Comparison of ENCODE assay signal across 1 cellular context in the genomic region with DNA sequence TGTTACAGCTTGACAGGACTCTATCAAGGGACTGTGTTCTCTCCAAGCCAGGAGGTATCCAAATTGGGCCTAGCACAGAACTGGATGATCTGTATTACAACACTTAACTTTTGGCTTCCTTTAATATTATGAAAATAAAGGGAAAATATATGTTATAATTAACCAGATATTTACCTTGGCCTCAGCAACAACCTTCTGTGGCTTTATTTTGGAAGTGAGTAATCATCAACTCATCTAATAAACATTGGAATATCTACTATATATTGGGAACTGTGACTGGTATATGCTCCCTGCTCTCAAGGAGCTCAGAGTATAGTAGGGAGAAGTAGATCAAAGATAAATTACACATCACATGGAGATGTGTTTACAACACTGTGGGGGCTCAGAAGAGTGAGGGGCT.
TF ChIP-seq lines count a peak whose summit lies in the region.

No MANE protein-coding gene starts in this region.

TF ChIP-seq in IMR-90, 13 proteins besides CTCF, POLR2A, EP300 and RAD21 (continued from another document):
- TF ChIP-seq, protein P1, sequence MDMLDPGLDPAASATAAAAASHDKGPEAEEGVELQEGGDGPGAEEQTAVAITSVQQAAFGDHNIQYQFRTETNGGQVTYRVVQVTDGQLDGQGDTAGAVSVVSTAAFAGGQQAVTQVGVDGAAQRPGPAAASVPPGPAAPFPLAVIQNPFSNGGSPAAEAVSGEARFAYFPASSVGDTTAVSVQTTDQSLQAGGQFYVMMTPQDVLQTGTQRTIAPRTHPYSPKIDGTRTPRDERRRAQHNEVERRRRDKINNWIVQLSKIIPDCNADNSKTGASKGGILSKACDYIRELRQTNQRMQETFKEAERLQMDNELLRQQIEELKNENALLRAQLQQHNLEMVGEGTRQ (IDR thresholded peaks at IDR 0.05; ENCODE audit: low read depth, low read length), result no peak
- TF ChIP-seq BHLHE40 (IDR thresholded peaks at IDR 0.05; ENCODE audit: low read depth, low read length) (no peak), FOS (IDR thresholded peaks at IDR 0.05; ENCODE audit: low read depth, low read length) (no peak), MAZ (IDR thresholded peaks at IDR 0.05; ENCODE audit: borderline replicate concordance, low read depth, low read length) (no peak), SMC3 (IDR thresholded peaks at IDR 0.05; ENCODE audit: low read depth, low read length) (no peak), MAFK (IDR thresholded peaks at IDR 0.05; ENCODE audit: low read depth, low read length) (no peak), NFE2L2 (IDR thresholded peaks at IDR 0.05; ENCODE audit: low read depth, low read length) (no peak), RCOR1 (IDR thresholded peaks at IDR 0.05; ENCODE audit: insufficient replicate concordance, low read length) (no peak), MXI1 (IDR thresholded peaks at IDR 0.05; ENCODE audit: borderline replicate concordance, low read depth, low read length) (no peak), RFX5 (IDR thresholded peaks at IDR 0.05; ENCODE audit: low read depth, low read length) (no peak)
- TF ChIP-seq, protein P2, sequence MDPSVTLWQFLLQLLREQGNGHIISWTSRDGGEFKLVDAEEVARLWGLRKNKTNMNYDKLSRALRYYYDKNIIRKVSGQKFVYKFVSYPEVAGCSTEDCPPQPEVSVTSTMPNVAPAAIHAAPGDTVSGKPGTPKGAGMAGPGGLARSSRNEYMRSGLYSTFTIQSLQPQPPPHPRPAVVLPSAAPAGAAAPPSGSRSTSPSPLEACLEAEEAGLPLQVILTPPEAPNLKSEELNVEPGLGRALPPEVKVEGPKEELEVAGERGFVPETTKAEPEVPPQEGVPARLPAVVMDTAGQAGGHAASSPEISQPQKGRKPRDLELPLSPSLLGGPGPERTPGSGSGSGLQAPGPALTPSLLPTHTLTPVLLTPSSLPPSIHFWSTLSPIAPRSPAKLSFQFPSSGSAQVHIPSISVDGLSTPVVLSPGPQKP (IDR thresholded peaks at IDR 0.05; ENCODE audit: borderline replicate concordance, low read depth, low read length), result no peak
